Comparison of ENCODE assay signal across 8 cellular contexts in genomic region chr22:39319284-39320170, GRCh38. TPM values are rescaled to one million over a fixed set of nuclear protein-coding genes. Genes with fewer than 3 reads are reported as not detected.
DNase-seq lines count a peak whose midpoint lies in the region; ATAC-seq and TF ChIP-seq lines count a peak whose summit lies in the region.

Gene RPL3, minus strand, starts transcription at chr22:39319623. Its CDS starts 26 bp downstream, at chr22:39319597.

- H3K27me3 ChIP-seq in PC-9 (ENCODE audit: insufficient read depth, low read depth), result no peaks in the 10 kb centered on the region
- H3K27me3 ChIP-seq in mucosa of rectum (ENCODE audit: control insufficient read depth in 2 of 2, insufficient read depth in 2 of 2, low read length in 2 of 2), result no peaks in the 10 kb centered on the region

- no peaks in the 10 kb centered on the region for H3K9me2 ChIP-seq in PC-9 (ENCODE audit: insufficient read depth)

- TF ChIP-seq CTCF in PC-9 (conservative IDR thresholded peaks at IDR 0.05) (no peak; the same call in 1 of the 2 replicates), epithelial cell of proximal tubule (conservative IDR thresholded peaks at IDR 0.05; ENCODE audit: low read depth, low read length) (no peak)

- peak; percentile 91 for DNase-seq in DMS 273 treated with DMSO at 0.1 percent for 48 hours (lab: John Stamatoyannopoulos, UW)
- DNase-seq in PC-9, result peak; percentile 94 to 96
- DNase-seq in activated T-cell treated with anti-CD3 and anti-CD28 coated beads, Interleukin-2, amount 50 U/mL, for 1 hour, result peak; percentile 99
- peak; percentile 82 for DNase-seq in epithelial cell of proximal tubule (ENCODE audit: low read depth)
- peak; percentile 99 for DNase-seq in stimulated activated CD8-positive, alpha-beta memory T cell treated with anti-CD3 and anti-CD28 coated beads, Interleukin-4, amount 100 ng/mL, for 48 hours

- H3F3A ChIP-seq in PC-9 (ENCODE audit: insufficient read depth, low read depth), result peaks cover 66% of the 10 kb centered on the region

- H2AFZ ChIP-seq in PC-9, result peak within 1 kb of the TSS; percentile 85

- H3K79me2 ChIP-seq in PC-9 (ENCODE audit: low read depth), result peaks cover 49% of the 10 kb centered on the region

- CTCF ChIA-PET in PC-9 (lab: Charles Lee), result interaction anchor here (0.6 to 1.3 kb wide), 7 partner anchors 10 to 209 kb away, joined by 3 to 17 read pairs (median 4); partner anchors contain the start of gene TAB1

- ATAC-seq in GM21529 (IDR thresholded peaks at IDR 0.05; ENCODE audit: unreplicated experiment), result peak; percentile 72

- peak within 1 kb of the TSS; percentile 100 for H3K4me2 ChIP-seq in PC-9

- intact Hi-C loops in PC-9 (cut with micrococcal nuclease; ENCODE audit: unreplicated experiment), result loop anchor here (1.0 to 5.0 kb wide), 4 partner anchors 80 to 552 kb away; partner anchors contain the start of genes APOBEC3C, CBX7 and TAB1

- TF ChIP-seq EP300 in Ishikawa (IDR thresholded peaks at IDR 0.05; ENCODE audit: borderline replicate concordance), result no peak

- H3K4me1 ChIP-seq in PC-9 (replicated peaks; ENCODE audit: insufficient read depth), result peaks cover 23% of the 10 kb centered on the region
- H3K4me1 ChIP-seq in mucosa of rectum (ENCODE audit: control insufficient read depth in 2 of 2, insufficient read depth in 2 of 2, low read length in 2 of 2), result peaks cover 35 to 38% of the 10 kb centered on the region in 2 donors

- H3K36me3 ChIP-seq in PC-9 (ENCODE audit: low read depth) (peaks cover 42% of the 10 kb centered on the region), mucosa of rectum (ENCODE audit: control insufficient read depth in 2 of 2, insufficient read depth in 2 of 2, low read length in 2 of 2) (peaks cover 29 to 35% of the 10 kb centered on the region in 2 donors)

- POLR2A ChIA-PET in PC-9 (lab: Charles Lee; ENCODE audit: unreplicated experiment), result interaction anchor here (0.6 to 1.3 kb wide), 32 partner anchors 24 to 1364 kb away, joined by 3 to 28 read pairs (median 4); partner anchors contain the start of genes ATF4 and MIEF1

- TF ChIP-seq RAD21 in Ishikawa (IDR thresholded peaks at IDR 0.05; ENCODE audit: low read depth), result no peak

- H3K9ac ChIP-seq in mucosa of rectum (ENCODE audit: low read depth in 1 of 2, low read length in 2 of 2), result peak within 1 kb of the TSS; percentile 88 to 100

- H3K9me3 ChIP-seq in PC-9 (ENCODE audit: insufficient read depth, low read depth) (no peaks in the 10 kb centered on the region), mucosa of rectum (ENCODE audit: control insufficient read depth in 2 of 2, low read length in 2 of 2) (no peaks in the 10 kb centered on the region)

- TSS peak; percentile 99 for BruUV-seq in PC-9 (replicated peaks; lab: Mats Ljungman, UMichigan)

- peak within 1 kb of the TSS; percentile 94 for H3K4me3 ChIP-seq in PC-9
- H3K4me3 ChIP-seq in epithelial cell of proximal tubule (ENCODE audit: low read depth, low read length), result peak within 1 kb of the TSS; percentile 96
- H3K4me3 ChIP-seq in mucosa of rectum (ENCODE audit: low read length in 2 of 2), result peak within 1 kb of the TSS; percentile 90 to 96

- H3K27ac ChIP-seq in PC-9 (peak within 1 kb of the TSS; percentile 98), mucosa of rectum (ENCODE audit: low read depth in 2 of 2, low read length in 2 of 2) (peak within 1 kb of the TSS; percentile 95 to 99)

- H4K20me1 ChIP-seq in PC-9 (ENCODE audit: insufficient read depth), result peaks cover 44% of the 10 kb centered on the region

TF ChIP-seq in Ishikawa, 13 proteins besides CTCF, POLR2A, EP300 and RAD21:
- TF ChIP-seq REST (IDR thresholded peaks at IDR 0.05; ENCODE audit: low read depth) (peak; percentile 34), EGR1 (IDR thresholded peaks at IDR 0.05) (peak; percentile 67), NFIC (IDR thresholded peaks at IDR 0.05) (0 out of 2 replicates have a peak, but pooled peaks have one; percentile 23), FOXM1 (IDR thresholded peaks at IDR 0.05; ENCODE audit: borderline replicate concordance, low read depth) (peak; percentile 57), TEAD4 (IDR thresholded peaks at IDR 0.05) (peak; percentile 27; the same call in 1 of the 2 replicates), CREB1 (IDR thresholded peaks at IDR 0.05; ENCODE audit: low read depth) (peak; percentile 66), CEBPB (IDR thresholded peaks at IDR 0.05) (peak; percentile 37; the same call in 1 of the 2 replicates), TAF1 (IDR thresholded peaks at IDR 0.05; ENCODE audit: low read depth) (peak; percentile 99), ZBTB7A (IDR thresholded peaks at IDR 0.05; ENCODE audit: low read depth) (peak; percentile 85), YY1 (IDR thresholded peaks at IDR 0.05; ENCODE audit: low read depth) (peak; percentile 90; the same call in 1 of the 2 replicates), MAX (IDR thresholded peaks at IDR 0.05) (peak; percentile 86), TCF12 (IDR thresholded peaks at IDR 0.05; ENCODE audit: low read depth) (peak; percentile 55)
- TF ChIP-seq, protein P1, sequence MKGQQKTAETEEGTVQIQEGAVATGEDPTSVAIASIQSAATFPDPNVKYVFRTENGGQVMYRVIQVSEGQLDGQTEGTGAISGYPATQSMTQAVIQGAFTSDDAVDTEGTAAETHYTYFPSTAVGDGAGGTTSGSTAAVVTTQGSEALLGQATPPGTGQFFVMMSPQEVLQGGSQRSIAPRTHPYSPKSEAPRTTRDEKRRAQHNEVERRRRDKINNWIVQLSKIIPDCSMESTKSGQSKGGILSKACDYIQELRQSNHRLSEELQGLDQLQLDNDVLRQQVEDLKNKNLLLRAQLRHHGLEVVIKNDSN (IDR thresholded peaks at IDR 0.05), result no peak

RNA-seq across cellular contexts. Expression of gene RPL3, which starts in this region (rescaled TPM):
- 1,699 and 2,252 TPM in 2 replicates for total RNA-seq in PC-9 (2021)
- total RNA-seq in epithelial cell of proximal tubule, result 1,634 and 2,001 TPM in 2 replicates

Comparison
In these comparisons a context has a peak if more than half of its experiments do, and no peak if none do; other contexts are left out.
1. Peak in every context shown above with its lines: DNase-seq, ATAC-seq, H3K4me3 ChIP-seq and H3K27ac ChIP-seq.